ENCODE assay signal across 22 cellular contexts in the genomic region with DNA sequence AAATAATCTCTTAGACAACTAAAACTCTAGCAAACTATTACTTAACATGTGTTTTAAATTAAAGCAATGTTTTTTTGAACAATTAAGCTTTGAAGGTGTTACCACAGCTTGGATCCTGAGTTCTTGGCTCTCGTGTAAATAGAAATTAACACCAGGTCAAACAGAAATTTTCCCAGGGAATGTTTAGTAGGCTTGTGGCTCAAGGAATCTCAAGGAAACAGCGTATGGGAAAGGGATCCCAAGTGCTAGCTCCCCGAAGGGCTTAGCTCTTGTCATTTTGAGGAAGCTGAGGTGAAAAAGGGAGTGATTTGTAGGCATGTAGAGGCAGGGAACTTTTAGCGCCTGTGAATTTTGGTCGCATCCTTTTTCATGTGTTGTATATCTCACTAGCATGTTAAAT.
"Had no signal": no experiment of that assay in that cellular context is flagged by ENCODE, and none has a peak within 500 bp of the region (broad histone marks: within the 10 kb centered on the region; RNA-seq: fewer than 3 reads in every experiment).

No MANE protein-coding gene starts in this region.

- H3K9me3 ChIP-seq: MG63, SJSA1, SK-N-SH had no signal

- H3K27ac ChIP-seq: HL-60, SJSA1 had no signal

- DNase-seq: IMR-90, Karpas-422, KG1, MG63, NCI-H1092, NCI-H1436, NCI-H187, NCI-H2029, NCI-H2081 treated with DMSO at 0.1 percent for 48 hours, NCI-H2171, NCI-H226, NCI-H446, NCI-H510A, NCI-H524 treated with DMSO at 0.1 percent for 48 hours, NCI-H69, NCI-H774, Right ventricle myocardium superior, RPMI8226, SIG-M5, SK-N-SH had no signal

- H3K4me3 ChIP-seq: MG63, SJSA1 had no signal

- H3K27me3 ChIP-seq: MG63, SJSA1 had no signal

- H3K9ac ChIP-seq: SK-N-SH had no signal
